In genomic region chr9:98130576-98131228, GRCh38 we compare ENCODE assay signal across 18 cellular contexts.
"Had no signal": no experiment of that assay in that cellular context is flagged by ENCODE, and none has a peak within 500 bp of the region (broad histone marks: within the 10 kb centered on the region; RNA-seq: fewer than 3 reads in every experiment).

No MANE protein-coding gene starts in this region.

- H3K4me3 ChIP-seq: dorsolateral prefrontal cortex, esophagus squamous epithelium, skin epidermis, tibial artery, vagina had no signal

- H3K4me1 ChIP-seq: parathyroid adenoma, vagina had no signal

- H3K4me1 Mint-ChIP-seq: activated CD4-positive, alpha-beta T cell treated with anti-CD3 and anti-CD28 coated beads for 36 hours; neural crest cell had no signal

- H3K9me3 Mint-ChIP-seq: activated naive CD4-positive, alpha-beta T cell treated with anti-CD3 and anti-CD28 coated beads, Interleukin-2, amount 50 U/mL, for 24 hours; neural crest cell; T-helper 2 cell treated with Interferon-gamma antibody and Interleukin-4, amounts not matched to agents 5 μg/mL and 100 μg/mL, for 36 hours had no signal

- H3K9me3 ChIP-seq: esophagus squamous epithelium, tibial artery, vagina had no signal

- H3K9ac ChIP-seq: parathyroid adenoma had no signal

- FAIRE-seq: keratinocyte had no signal

- H3K27ac ChIP-seq: brain microvascular endothelial cell, dorsolateral prefrontal cortex, esophagus squamous epithelium, parathyroid adenoma, skin epidermis, tibial artery, vagina had no signal

- ATAC-seq: activated CD4-positive, alpha-beta T cell treated with anti-CD3 and anti-CD28 coated beads for 36 hours; activated CD8-positive, alpha-beta T cell treated with anti-CD3 and anti-CD28 coated beads, Interleukin-2, amount 10 ng/mL, durations not matched to agents 7 days and 5 days; left ventricle myocardium superior had no signal

- H3K4me3 Mint-ChIP-seq: activated CD4-positive, alpha-beta T cell treated with anti-CD3 and anti-CD28 coated beads for 36 hours; activated CD8-positive, alpha-beta T cell treated with anti-CD3 and anti-CD28 coated beads, Interleukin-2, amount 10 ng/mL, durations not matched to agents 7 days and 5 days; activated naive CD4-positive, alpha-beta T cell treated with anti-CD3 and anti-CD28 coated beads, Interleukin-2, amount 50 U/mL, for 24 hours; neural crest cell; T-helper 2 cell treated with Interferon-gamma antibody and Interleukin-4, amounts not matched to agents 5 μg/mL and 100 μg/mL, for 36 hours had no signal

- H3K36me3 ChIP-seq: brain microvascular endothelial cell had no signal

- DNase-seq: activated CD4-positive, alpha-beta T cell treated with anti-CD3 and anti-CD28 coated beads for 36 hours; activated CD8-positive, alpha-beta memory T cell treated with anti-CD3 and anti-CD28 coated beads, Interleukin-2, amount 50 U/mL, for 48 hours; activated CD8-positive, alpha-beta T cell treated with anti-CD3 and anti-CD28 coated beads, Interleukin-2, amount 10 ng/mL, durations not matched to agents 7 days and 5 days; brain microvascular endothelial cell; dorsolateral prefrontal cortex; esophagus squamous epithelium; foreskin fibroblast; left ventricle myocardium superior; retina; stimulated activated CD4-positive, alpha-beta T cell treated with anti-CD3 and anti-CD28 coated beads, Interleukin-4, amount 100 ng/mL, for 4 hours had no signal

- H3K27me3 Mint-ChIP-seq: activated CD4-positive, alpha-beta T cell treated with anti-CD3 and anti-CD28 coated beads for 36 hours; activated naive CD4-positive, alpha-beta T cell treated with anti-CD3 and anti-CD28 coated beads, Interleukin-2, amount 50 U/mL, for 24 hours had no signal

- H3K27ac Mint-ChIP-seq: activated CD4-positive, alpha-beta T cell treated with anti-CD3 and anti-CD28 coated beads for 36 hours; T-helper 2 cell treated with Interferon-gamma antibody and Interleukin-4, amounts not matched to agents 5 μg/mL and 100 μg/mL, for 36 hours had no signal
